In the genomic region with DNA sequence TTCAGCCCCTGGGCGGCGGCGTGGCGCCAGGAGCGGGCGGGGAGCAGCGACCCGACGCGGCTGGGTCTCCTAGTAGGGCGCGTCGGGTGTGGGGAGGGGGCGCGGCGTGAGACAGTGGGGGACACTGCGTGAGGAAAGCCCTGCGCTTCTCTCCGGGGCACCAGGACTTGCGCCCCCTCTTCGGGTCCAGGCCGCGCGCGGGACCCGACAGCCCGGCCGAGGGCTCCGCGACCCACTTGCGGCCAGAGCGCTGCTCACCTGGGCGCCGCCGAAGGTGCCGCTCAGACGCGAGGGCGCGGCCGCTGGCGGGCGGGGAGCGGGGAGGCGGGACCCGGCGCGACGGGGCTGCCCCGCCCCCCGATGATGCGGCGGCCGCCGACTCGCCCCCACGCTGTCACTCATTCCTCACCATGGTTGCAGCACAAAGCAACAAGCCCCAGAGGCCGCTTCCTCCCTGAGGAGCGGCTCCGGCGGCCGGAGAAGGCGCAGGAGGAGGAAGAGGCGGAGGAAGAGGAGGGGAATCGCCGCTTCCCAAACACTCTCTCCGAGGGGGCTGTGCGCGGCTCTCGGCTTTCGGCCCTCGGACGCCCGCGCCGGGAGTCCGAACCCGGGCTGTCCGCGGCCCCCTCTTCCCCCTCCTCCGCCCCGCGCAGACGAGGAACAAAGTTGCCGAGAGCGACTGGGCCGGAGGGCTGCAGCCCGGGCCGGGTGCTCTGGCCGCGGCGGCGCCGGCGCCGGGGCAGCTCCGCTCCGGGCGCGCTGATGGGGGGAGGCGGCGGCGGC, we compare ENCODE assay signal across 8 cellular contexts. TPM values are rescaled to one million over a fixed set of nuclear protein-coding genes. Genes with fewer than 3 reads are reported as not detected.
DNase-seq lines count a peak whose midpoint lies in the region; ATAC-seq and TF ChIP-seq lines count a peak whose summit lies in the region.

Gene RAPGEF2, plus strand, starts transcription at position 457 of the 783 bp plus-strand sequence. CDS start 1,084 bp downstream, outside the sequence.

- no peak for TF ChIP-seq CTCF in lower leg skin (IDR thresholded peaks at IDR 0.05)

- H3K27ac ChIP-seq in CD4-positive, CD25-positive, alpha-beta regulatory T cell (ENCODE audit: insufficient read depth, low read length, poor library complexity, severe bottlenecking): peak within 1 kb of the TSS; percentile 80

- DNase-seq in CD4-positive, CD25-positive, alpha-beta regulatory T cell: peak; percentile 83 to 90 (median 88)
- DNase-seq in NCI-H774 (lab: John Stamatoyannopoulos, UW) (peak; percentile 72), dermis microvascular lymphatic vessel endothelial cell (ENCODE audit: low read depth in 2 of 2) (peak; percentile 78 to 96), lower leg skin (ENCODE audit: low spot score in 2 of 2) (peak; percentile 90 to 98)
- DNase-seq in activated CD4-positive, alpha-beta memory T cell treated with anti-CD3 and anti-CD28 coated beads for 36 hours: peak; percentile 91
- DNase-seq in stimulated activated CD4-positive, alpha-beta T cell treated with anti-CD3 and anti-CD28 coated beads, Interleukin-4, amount 100 ng/mL, for 4 hours: peak; percentile 83 to 85

- no peaks in the 10 kb centered on the region for H3K36me3 Mint-ChIP-seq in CD4-positive, CD25-positive, alpha-beta regulatory T cell
- peaks cover 3% of the 10 kb centered on the region for H3K36me3 Mint-ChIP-seq in activated CD4-positive, alpha-beta memory T cell treated with anti-CD3 and anti-CD28 coated beads for 36 hours

- H3K9me3 ChIP-seq in CD4-positive, CD25-positive, alpha-beta regulatory T cell (ENCODE audit: control insufficient read depth in 2 of 2, low read length in 2 of 2): no peaks in the 10 kb centered on the region

- peaks cover 4% of the 10 kb centered on the region for H3K27me3 ChIP-seq in CD4-positive, CD25-positive, alpha-beta regulatory T cell (ENCODE audit: control insufficient read depth, insufficient read depth, low read length)

- H3K27me3 Mint-ChIP-seq in CD4-positive, CD25-positive, alpha-beta regulatory T cell: peaks cover 33% of the 10 kb centered on the region
- peaks cover 5% of the 10 kb centered on the region for H3K27me3 Mint-ChIP-seq in activated CD4-positive, alpha-beta memory T cell treated with anti-CD3 and anti-CD28 coated beads for 36 hours

- POLR2A ChIA-PET in activated CD4-positive, alpha-beta memory T cell treated with anti-CD3 and anti-CD28 coated beads for 36 hours (lab: Charles Lee): no interaction called here

- H3K4me3 Mint-ChIP-seq in CD4-positive, CD25-positive, alpha-beta regulatory T cell: peak within 1 kb of the TSS; percentile 89 to 94 (median 92)
- H3K4me3 Mint-ChIP-seq in activated CD4-positive, alpha-beta memory T cell treated with anti-CD3 and anti-CD28 coated beads for 36 hours: peak within 1 kb of the TSS; percentile 79

- H3K4me1 Mint-ChIP-seq in CD4-positive, CD25-positive, alpha-beta regulatory T cell: peaks cover 13 to 45% (median 38%) of the 10 kb centered on the region in 4 donors
- H3K4me1 Mint-ChIP-seq in activated CD4-positive, alpha-beta memory T cell treated with anti-CD3 and anti-CD28 coated beads for 36 hours (ENCODE audit: low read depth): peaks cover 46% of the 10 kb centered on the region

- intact Hi-C loops in activated CD4-positive, alpha-beta memory T cell treated with anti-CD3 and anti-CD28 coated beads for 36 hours (cut with micrococcal nuclease): loop anchor here (1.0 to 10.0 kb wide), 6 partner anchors 72 to 431 kb away; partner anchors contain the start of genes ETFDH, FNIP2 and PPID
- intact Hi-C loops in lower leg skin (cut with DNase I; ENCODE audit: low total_unique reads): no loop called here

- H3K4me3 ChIP-seq in CD4-positive, CD25-positive, alpha-beta regulatory T cell (ENCODE audit: low read depth, low read length): peak within 1 kb of the TSS; percentile 4
- H3K4me3 ChIP-seq in lower leg skin (ENCODE audit: low read depth, poor library complexity, severe bottlenecking): peak within 1 kb of the TSS; percentile 91

- H3K27ac Mint-ChIP-seq in CD4-positive, CD25-positive, alpha-beta regulatory T cell: peak within 1 kb of the TSS; percentile 87 to 95 (median 92)
- H3K27ac Mint-ChIP-seq in activated CD4-positive, alpha-beta memory T cell treated with anti-CD3 and anti-CD28 coated beads for 36 hours: peak within 1 kb of the TSS; percentile 81

- CTCF ChIA-PET in activated CD4-positive, alpha-beta memory T cell treated with anti-CD3 and anti-CD28 coated beads for 36 hours (lab: Charles Lee): no interaction called here

- peaks cover 0 to 3% (median 0%) of the 10 kb centered on the region in 7 donors for H3K9me3 Mint-ChIP-seq in CD4-positive, CD25-positive, alpha-beta regulatory T cell
- H3K9me3 Mint-ChIP-seq in activated CD4-positive, alpha-beta memory T cell treated with anti-CD3 and anti-CD28 coated beads for 36 hours: no peaks in the 10 kb centered on the region

- H3K36me3 ChIP-seq in CD4-positive, CD25-positive, alpha-beta regulatory T cell (ENCODE audit: control insufficient read depth, insufficient read depth, low read length): no peaks in the 10 kb centered on the region

- peaks cover 33% of the 10 kb centered on the region for H3K4me1 ChIP-seq in CD4-positive, CD25-positive, alpha-beta regulatory T cell (ENCODE audit: control insufficient read depth, insufficient read depth, low read length, poor library complexity, severe bottlenecking)

- 1% methylated on average over 23 to 31 of the region's 103 CpGs for WGBS in lower leg skin, 2 donors

- peak in 1 of 2 donors; percentile 8 for TF ChIP-seq POLR2A in lower leg skin (IDR thresholded peaks at IDR 0.05)

- peak; percentile 92 to 94 for ATAC-seq in CD4-positive, CD25-positive, alpha-beta regulatory T cell (ENCODE audit: low read depth in 2 of 2)
- ATAC-seq in GM19438 (IDR thresholded peaks at IDR 0.05; ENCODE audit: low read depth, unreplicated experiment) (peak; percentile 75), HG03571 (IDR thresholded peaks at IDR 0.05; ENCODE audit: unreplicated experiment) (peak; percentile 77)

RNA-seq across cellular contexts. Expression of gene RAPGEF2, which starts in this region (rescaled TPM):
- total RNA-seq in CD4-positive, CD25-positive, alpha-beta regulatory T cell: 26.9 TPM
- polyA plus RNA-seq in CD4-positive, CD25-positive, alpha-beta regulatory T cell: 1 to 10 TPM in 3 of 4 donors, under 1 TPM in 1; 0.54 to 1.6 (median 1.3) TPM
- total RNA-seq in activated CD4-positive, alpha-beta memory T cell treated with anti-CD3 and anti-CD28 coated beads for 36 hours: 10 to 100 TPM; 18.6 to 22.0 TPM
- total RNA-seq in dermis microvascular lymphatic vessel endothelial cell (63.8 and 79.8 TPM in 2 replicates), lower leg skin (10 to 100 TPM; 38.3 to 51.7 (median 40.4) TPM)

Comparison
In these comparisons a context has a peak if more than half of its experiments do, and no peak if none do; other contexts are left out.
1. Peak in every context shown above with its lines: DNase-seq, ATAC-seq, H3K4me3 ChIP-seq and H3K27ac ChIP-seq.